In the genomic region with DNA sequence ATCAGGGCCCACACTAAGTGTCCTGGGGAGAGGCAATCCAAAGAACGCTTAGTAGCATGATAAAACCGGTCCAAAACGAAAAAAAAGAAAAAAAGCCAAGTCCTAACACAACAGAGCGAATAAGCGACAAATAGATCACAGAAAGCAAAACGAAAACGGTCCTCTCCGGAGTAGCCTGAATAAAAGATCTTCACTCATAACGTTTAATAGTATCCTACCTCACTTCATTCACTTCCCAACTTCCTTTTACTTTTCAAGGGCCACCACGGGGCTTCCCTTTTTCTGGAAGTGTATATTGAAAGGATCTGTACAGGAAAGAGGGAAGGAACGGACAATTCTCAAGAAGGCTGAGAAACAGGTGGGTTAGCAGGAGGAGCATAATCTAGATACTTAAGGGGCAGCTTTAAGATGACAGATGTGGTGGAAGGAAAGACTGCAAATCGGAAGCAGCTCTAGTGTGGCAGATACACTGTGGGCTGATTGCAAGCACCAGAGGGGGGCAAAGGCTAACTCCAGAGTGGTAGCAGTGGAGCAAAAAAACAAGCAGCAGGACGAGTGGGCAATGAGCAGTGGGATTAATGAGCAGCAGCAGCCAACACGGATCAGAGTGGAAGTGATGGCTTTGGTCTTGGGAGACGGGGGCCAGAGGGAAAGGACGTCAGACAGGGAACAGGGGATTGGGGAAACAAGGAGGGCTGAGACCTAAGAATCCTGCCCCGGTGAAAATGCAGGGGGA, we compare ENCODE assay signal across 8 cellular contexts. TPM values are rescaled to one million over a fixed set of nuclear protein-coding genes. Genes with fewer than 3 reads are reported as not detected.
DNase-seq lines count a peak whose midpoint lies in the region; ATAC-seq, FAIRE-seq and TF ChIP-seq lines count a peak whose summit lies in the region.

No MANE protein-coding gene starts in this region.

- H3K27me3 ChIP-seq in pancreas = no peaks in the 10 kb centered on the region

- peaks cover 14% of the 10 kb centered on the region for H3K4me1 Mint-ChIP-seq in activated T-cell treated with anti-CD3 and anti-CD28 coated beads, Interleukin-2, amount 50 U/mL, for 4 hours (ENCODE audit: low read depth)

- no peak for FAIRE-seq in frontal cortex (lab: Jason Lieb, UNC)
- FAIRE-seq in pancreas (lab: Jason Lieb, UNC) = no peak

- H3K36me3 ChIP-seq in pancreas = no peaks in the 10 kb centered on the region

- peak overlapping the region; percentile 62 to 81 (median 64) for H3K4me3 ChIP-seq in pancreas

- no peaks in the 10 kb centered on the region for H3K36me3 Mint-ChIP-seq in activated T-cell treated with anti-CD3 and anti-CD28 coated beads, Interleukin-2, amount 50 U/mL, for 4 hours (ENCODE audit: insufficient read depth)

- peak overlapping the region; percentile 60 to 93 (median 88) for H3K27ac ChIP-seq in pancreas

- 0% methylated on average over 17 of the region's 17 CpGs for WGBS in pancreas, 2 donors

- peaks cover 4 to 24% (median 20%) of the 10 kb centered on the region in 3 donors for H3K4me1 ChIP-seq in pancreas

- no peak overlapping the region for H3K4me3 Mint-ChIP-seq in activated T-cell treated with anti-CD3 and anti-CD28 coated beads, Interleukin-2, amount 50 U/mL, for 4 hours

- intact Hi-C loops in pancreas (cut with DNase I) = no loop called here

- H3K9me3 Mint-ChIP-seq in activated T-cell treated with anti-CD3 and anti-CD28 coated beads, Interleukin-2, amount 50 U/mL, for 4 hours = no peaks in the 10 kb centered on the region

- ATAC-seq in activated T-cell treated with anti-CD3 and anti-CD28 coated beads, Interleukin-2, amount 50 U/mL, for 4 hours = peak; percentile 22 to 25
- peak; percentile 5 to 26 (median 14) for ATAC-seq in pancreas
- no peak for ATAC-seq in HG02763 (IDR thresholded peaks at IDR 0.05; ENCODE audit: unreplicated experiment)

- DNase-seq in DMS53 treated with DMSO at 0.1 percent for 48 hours (lab: John Stamatoyannopoulos, UW; ENCODE audit: unreplicated experiment) (peak; percentile 42), GM20000 (ENCODE audit: low spot score) (peak; percentile 26), NCI-H146 treated with DMSO at 0.1 percent for 48 hours (lab: John Stamatoyannopoulos, UW; ENCODE audit: unreplicated experiment) (peak; percentile 24), frontal cortex (ENCODE audit: low spot score in 2 of 2) (peak; percentile 11 to 21), pancreas (peak in 4 of 6 donors; percentile 6 to 26 (median 22)), NCI-H226 (no peak)
- DNase-seq in activated T-cell treated with anti-CD3 and anti-CD28 coated beads, Interleukin-2, amount 50 U/mL, for 4 hours = no peak

- H3K27me3 Mint-ChIP-seq in activated T-cell treated with anti-CD3 and anti-CD28 coated beads, Interleukin-2, amount 50 U/mL, for 4 hours (ENCODE audit: low read depth) = no peaks in the 10 kb centered on the region

- H3K9me3 ChIP-seq in pancreas = no peaks in the 10 kb centered on the region

- TF ChIP-seq CTCF in GM20000 (IDR thresholded peaks at IDR 0.05; ENCODE audit: extremely low read depth, missing control alignments) (no peak), pancreas (IDR thresholded peaks at IDR 0.05) (no peak)

RNA-seq across cellular contexts. Expression of gene CNOT4, which starts 0.9 kb away (rescaled TPM):
- 10 to 100 TPM; 14.2 to 17.3 (median 15.7) TPM for total RNA-seq in activated T-cell treated with anti-CD3 and anti-CD28 coated beads, Interleukin-2, amount 50 U/mL, for 4 hours
- total RNA-seq in frontal cortex (21.6 TPM), pancreas (10 to 100 TPM in 4 of 6 donors, 1 to 10 TPM in 2; 8.1 to 15.0 (median 10.9) TPM)
- 1 to 10 TPM; 5.5 to 7.3 TPM for polyA plus RNA-seq in pancreas

RNA-seq across cellular contexts. Expression of gene NUP205, which starts 48.7 kb away (rescaled TPM):
- total RNA-seq in activated T-cell treated with anti-CD3 and anti-CD28 coated beads, Interleukin-2, amount 50 U/mL, for 4 hours = 100 to 1,000 TPM; 102 to 128 (median 125) TPM
- 62.8 TPM for total RNA-seq in frontal cortex
- total RNA-seq in pancreas = 10 to 100 TPM in 5 of 6 donors, 1 to 10 TPM in 1; 8.7 to 21.9 (median 14.5) TPM
- polyA plus RNA-seq in pancreas = 10 to 100 TPM; 13.1 to 23.7 TPM

Comparison
In these comparisons a context has a peak if more than half of its experiments do, and no peak if none do; other contexts are left out.
1. DNase-seq: peak in DMS53 treated with DMSO at 0.1 percent for 48 hours (single experiment), GM20000 (single experiment), NCI-H146 treated with DMSO at 0.1 percent for 48 hours (single experiment), frontal cortex (2 of 2) and pancreas (4 of 6); none in activated T-cell treated with anti-CD3 and anti-CD28 coated beads, Interleukin-2, amount 50 U/mL, for 4 hours (single experiment) and NCI-H226 (single experiment).